Comparison of ENCODE assay signal across 26 cellular contexts in the genomic region with DNA sequence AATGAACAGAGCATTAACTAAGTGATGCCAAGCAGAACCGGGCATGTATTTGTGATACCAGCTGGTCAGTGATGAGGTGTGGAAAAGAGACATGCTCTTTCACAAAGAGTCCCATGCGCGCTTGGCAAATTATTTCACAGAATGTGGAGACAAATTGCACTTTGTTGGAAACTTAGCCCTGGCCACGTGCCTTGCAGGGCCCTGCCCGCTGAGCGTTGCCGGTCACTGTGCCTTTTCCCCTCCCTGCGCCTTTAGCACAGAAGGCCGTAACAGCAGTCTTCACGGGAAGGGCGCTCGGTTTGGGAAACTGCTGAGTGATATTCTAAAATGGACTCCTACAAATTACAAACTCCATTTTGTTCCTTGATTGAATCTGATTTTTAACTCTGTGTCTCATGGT.
"Had no signal": no experiment of that assay in that cellular context is flagged by ENCODE, and none has a peak within 500 bp of the region (broad histone marks: within the 10 kb centered on the region; RNA-seq: fewer than 3 reads in every experiment).

No MANE protein-coding gene starts in this region.

- H3K4me3 ChIP-seq: lower lobe of right lung, right atrium auricular region, right lobe of liver, spleen, stomach, testis, thyroid gland, transverse colon, upper lobe of left lung, vagina had no signal

- H3K4me3 Mint-ChIP-seq: naive thymus-derived CD8-positive, alpha-beta T cell; nephron; neural crest cell; stimulated activated effector memory CD8-positive, alpha-beta T cell treated with anti-CD3 and anti-CD28 coated beads, Interleukin-12 subunit alpha, Interleukin-12 subunit beta, amount 100 ng/mL, for 72 hours had no signal

- ATAC-seq: left cardiac atrium; left lobe of liver; lower lobe of right lung; naive thymus-derived CD8-positive, alpha-beta T cell; right lobe of liver; stimulated activated effector memory CD8-positive, alpha-beta T cell treated with anti-CD3 and anti-CD28 coated beads, Interleukin-12 subunit alpha, Interleukin-12 subunit beta, amount 100 ng/mL, for 72 hours; stimulated activated naive CD8-positive, alpha-beta T cell treated with anti-CD3 and anti-CD28 coated beads, Interleukin-15, Interleukin-2, amounts not matched to agents 100 U/mL and 50 U/mL, for 24 hours had no signal

- H3K27me3 ChIP-seq: right atrium auricular region, right lobe of liver, spleen, stomach, testis, thyroid gland, transverse colon, upper lobe of left lung, vagina had no signal

- H3K4me1 ChIP-seq: parathyroid adenoma, right atrium auricular region, transverse colon, vagina had no signal

- DNase-seq: hippocampal formation; kidney glomerular epithelial cell; left cardiac atrium; lower lobe of right lung; mammary epithelial cell; mesenchymal stem cell; naive thymus-derived CD8-positive, alpha-beta T cell; nucleus accumbens; right lobe of liver; small intestine; spleen; stimulated activated CD4-positive, alpha-beta T cell treated with anti-CD3 and anti-CD28 coated beads, Interleukin-4, amount 100 ng/mL, for 24 hours; stimulated activated naive CD8-positive, alpha-beta T cell treated with anti-CD3 and anti-CD28 coated beads, Interleukin-15, Interleukin-2, amounts not matched to agents 100 U/mL and 50 U/mL, for 24 hours; stomach; testis; transverse colon; upper lobe of left lung had no signal

- H3K27ac Mint-ChIP-seq: nephron; stimulated activated effector memory CD8-positive, alpha-beta T cell treated with anti-CD3 and anti-CD28 coated beads, Interleukin-12 subunit alpha, Interleukin-12 subunit beta, amount 100 ng/mL, for 72 hours had no signal

- H3K27me3 Mint-ChIP-seq: naive thymus-derived CD8-positive, alpha-beta T cell; progenitor cell of endocrine pancreas had no signal

- H3K36me3 ChIP-seq: right atrium auricular region, thyroid gland, transverse colon had no signal

- H3K9me3 Mint-ChIP-seq: naive thymus-derived CD8-positive, alpha-beta T cell; nephron; neural crest cell; stimulated activated effector memory CD8-positive, alpha-beta T cell treated with anti-CD3 and anti-CD28 coated beads, Interleukin-12 subunit alpha, Interleukin-12 subunit beta, amount 100 ng/mL, for 72 hours had no signal

- H3K27ac ChIP-seq: lower lobe of right lung, parathyroid adenoma, right atrium auricular region, right lobe of liver, spleen, stomach, testis, transverse colon, upper lobe of left lung, vagina had no signal

- H3K9ac ChIP-seq: parathyroid adenoma had no signal

- H3K9me3 ChIP-seq: lower lobe of right lung, right atrium auricular region, right lobe of liver, spleen, stomach, testis, thyroid gland, transverse colon, upper lobe of left lung, vagina had no signal
